Comparison of ENCODE assay signal across 8 cellular contexts in the genomic region with DNA sequence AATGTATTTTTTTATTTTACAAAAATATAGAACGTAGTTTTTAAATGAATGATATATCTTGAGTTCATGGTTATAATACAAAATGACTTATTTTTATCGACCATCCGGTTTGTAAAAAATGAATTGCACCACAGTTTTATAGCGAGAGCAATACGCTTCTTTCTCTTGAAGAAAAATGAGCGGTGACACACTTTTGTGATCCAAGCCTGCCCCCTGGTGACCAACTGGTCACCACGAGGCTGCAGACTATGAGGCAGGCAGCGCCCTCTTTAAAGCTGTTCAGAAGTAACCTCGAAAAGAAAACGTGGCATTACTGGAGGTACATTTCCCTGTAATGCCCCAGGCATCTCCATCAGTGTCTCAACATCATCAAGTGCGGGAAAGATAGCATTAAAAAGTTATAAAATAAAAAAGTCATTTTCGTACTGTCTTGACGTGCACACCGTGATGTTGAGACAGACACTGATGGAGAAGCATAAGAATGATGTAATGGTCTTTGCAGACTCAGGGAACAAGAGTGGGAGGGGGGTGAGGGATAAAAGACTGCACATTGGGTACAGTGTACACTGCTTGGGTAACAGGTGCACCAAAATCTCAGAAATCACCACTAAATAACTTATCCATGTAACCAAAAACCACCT.
DNase-seq lines count a peak whose midpoint lies in the region; ATAC-seq, FAIRE-seq and TF ChIP-seq lines count a peak whose summit lies in the region.

No MANE protein-coding gene starts in this region.

- no peaks in the 10 kb centered on the region for H3K36me3 ChIP-seq in DND-41 (ENCODE audit: insufficient read depth, low read length)
- no peaks in the 10 kb centered on the region for H3K36me3 ChIP-seq in mesendoderm (ENCODE audit: control insufficient read depth, insufficient read depth, low read length)

- POLR2A ChIA-PET in activated CD8-positive, alpha-beta T cell treated with anti-CD3 and anti-CD28 coated beads for 36 hours (lab: Charles Lee), result no interaction called here

- TF ChIP-seq CTCF in DND-41 (IDR thresholded peaks at IDR 0.05; ENCODE audit: borderline replicate concordance, extremely low read depth, low read length, poor library complexity, severe bottlenecking), result peak; percentile 87
- TF ChIP-seq CTCF in activated CD8-positive, alpha-beta T cell treated with anti-CD3 and anti-CD28 coated beads for 36 hours (IDR thresholded peaks at IDR 0.05), result peak; percentile 75

- no peaks in the 10 kb centered on the region for H3K9me3 ChIP-seq in DND-41 (ENCODE audit: insufficient read depth, low read length, severe bottlenecking)

- WGBS in mesendoderm (ENCODE audit: extremely low coverage, insufficient coverage, low lambda C conversion rate), result no CpG with 5 or more reads among the region's 14 CpGs

- H2AFZ ChIP-seq in DND-41 (ENCODE audit: low read depth, low read length), result peak overlapping the region; percentile 2; the same call in 1 of the 2 replicates

- no peak overlapping the region for H3K27ac Mint-ChIP-seq in activated CD8-positive, alpha-beta T cell treated with anti-CD3 and anti-CD28 coated beads for 36 hours

- H4K8ac ChIP-seq in mesendoderm (ENCODE audit: low read depth, low read length), result no peak overlapping the region

- no peaks in the 10 kb centered on the region for H3K79me1 ChIP-seq in mesendoderm (ENCODE audit: low read length)

- H4K20me1 ChIP-seq in DND-41 (ENCODE audit: insufficient read depth, low read length), result no peaks in the 10 kb centered on the region

- no peak overlapping the region for H2BK5ac ChIP-seq in mesendoderm (ENCODE audit: low read length)

- no peak overlapping the region for H3K4ac ChIP-seq in mesendoderm (ENCODE audit: low read depth, low read length)

- H3K27me3 ChIP-seq in DND-41 (ENCODE audit: insufficient read depth, low read length, poor library complexity) (no peaks in the 10 kb centered on the region), mesendoderm (ENCODE audit: insufficient read depth, low read length, poor library complexity) (no peaks in the 10 kb centered on the region)

- no peak overlapping the region for H3K4me3 Mint-ChIP-seq in activated CD8-positive, alpha-beta T cell treated with anti-CD3 and anti-CD28 coated beads for 36 hours

- H3K56ac ChIP-seq in mesendoderm (ENCODE audit: low read length), result no peak overlapping the region

- no peaks in the 10 kb centered on the region for H3K4me1 Mint-ChIP-seq in activated CD8-positive, alpha-beta T cell treated with anti-CD3 and anti-CD28 coated beads for 36 hours (ENCODE audit: low read depth)

- H3K9me3 Mint-ChIP-seq in activated CD8-positive, alpha-beta T cell treated with anti-CD3 and anti-CD28 coated beads for 36 hours, result no peaks in the 10 kb centered on the region

- no peak overlapping the region for H2BK120ac ChIP-seq in mesendoderm (ENCODE audit: low read depth, low read length)

- ATAC-seq in DND-41 (ENCODE audit: insufficient read depth, low read depth) (peak; percentile 93), HG03354 (IDR thresholded peaks at IDR 0.05; ENCODE audit: poor library complexity, severe bottlenecking, unreplicated experiment) (peak; percentile 62), GM21423 (IDR thresholded peaks at IDR 0.05; ENCODE audit: unreplicated experiment) (no peak)
- peak; percentile 70 for ATAC-seq in activated CD8-positive, alpha-beta T cell treated with anti-CD3 and anti-CD28 coated beads for 36 hours

- no peak overlapping the region for H4K5ac ChIP-seq in mesendoderm (ENCODE audit: low read length)

- H3K4me3 ChIP-seq in DND-41 (ENCODE audit: low read depth in 1 of 2, low read length in 2 of 2) (peak overlapping the region in 1 of 2 experiments; percentile 11; a peak in 1 of 4 replicates), mesendoderm (ENCODE audit: low read length) (no peak overlapping the region)

- no peaks in the 10 kb centered on the region for H3K36me3 Mint-ChIP-seq in activated CD8-positive, alpha-beta T cell treated with anti-CD3 and anti-CD28 coated beads for 36 hours (ENCODE audit: low read depth)

- CTCF ChIA-PET in activated CD8-positive, alpha-beta T cell treated with anti-CD3 and anti-CD28 coated beads for 36 hours (lab: Charles Lee), result interaction anchor here (0.8 to 1.8 kb wide), 9 partner anchors 11 to 1045 kb away, joined by 3 to 9 read pairs (median 3); a partner anchor contains a TSS

- H3K4me2 ChIP-seq in DND-41 (ENCODE audit: insufficient read depth, low read length) (peak overlapping the region; percentile 45), mesendoderm (ENCODE audit: low read length) (no peak overlapping the region)

- H3K4me1 ChIP-seq in DND-41 (ENCODE audit: insufficient read depth, low read length) (peaks cover 7% of the 10 kb centered on the region; the same call in 1 of the 2 replicates), mesendoderm (ENCODE audit: control insufficient read depth, low read depth, low read length) (no peaks in the 10 kb centered on the region)

- H3K23ac ChIP-seq in mesendoderm (ENCODE audit: low read length), result no peak overlapping the region

- no peak overlapping the region for H3K27ac ChIP-seq in DND-41 (ENCODE audit: low read length)
- H3K27ac ChIP-seq in mesendoderm (ENCODE audit: low read depth, low read length), result no peak overlapping the region

- H3K9ac ChIP-seq in DND-41 (ENCODE audit: low read depth, low read length) (no peak overlapping the region), mesendoderm (ENCODE audit: low read length) (no peak overlapping the region)

- no peak overlapping the region for H3K18ac ChIP-seq in mesendoderm (ENCODE audit: low read length)

- H2BK15ac ChIP-seq in mesendoderm (replicated peaks; ENCODE audit: low read depth), result no peak overlapping the region

- intact Hi-C loops in activated CD8-positive, alpha-beta T cell treated with anti-CD3 and anti-CD28 coated beads for 36 hours (cut with micrococcal nuclease), result loop anchor here (1.0 kb wide), 1 partner anchor 852 kb away; no protein-coding TSS in a partner anchor

- H3K79me2 ChIP-seq in DND-41 (ENCODE audit: insufficient read depth, low read length) (no peaks in the 10 kb centered on the region), mesendoderm (ENCODE audit: control insufficient read depth, insufficient read depth, low read length) (no peaks in the 10 kb centered on the region)

- FAIRE-seq in endometrium (lab: Jason Lieb, UNC), result peak; percentile 97

- no peak overlapping the region for H2AK5ac ChIP-seq in mesendoderm (ENCODE audit: low read length)

- no peaks in the 10 kb centered on the region for H3K27me3 Mint-ChIP-seq in activated CD8-positive, alpha-beta T cell treated with anti-CD3 and anti-CD28 coated beads for 36 hours

- DNase-seq in DND-41 (peak; percentile 77), NCI-H748 treated with DMSO at 0.1 percent for 48 hours (lab: John Stamatoyannopoulos, UW) (peak; percentile 1), mesendoderm (peak; percentile 83)
- peak; percentile 80 for DNase-seq in activated CD8-positive, alpha-beta T cell treated with anti-CD3 and anti-CD28 coated beads for 36 hours
- peak; percentile 24 to 32 for DNase-seq in stimulated activated CD8-positive, alpha-beta memory T cell treated with anti-CD3 and anti-CD28 coated beads, Interleukin-2, amount 100 ng/mL, for 48 hours (ENCODE audit: low read depth in 2 of 2)

Comparison
In these comparisons a context has a peak if more than half of its experiments do, and no peak if none do; other contexts are left out.
1. DNase-seq: peak in every context shown above with its lines; median percentile 83 in mesendoderm; 80 in activated CD8-positive, alpha-beta T cell treated with anti-CD3 and anti-CD28 coated beads for 36 hours; 77 in DND-41; 28 in stimulated activated CD8-positive, alpha-beta memory T cell treated with anti-CD3 and anti-CD28 coated beads, Interleukin-2, amount 100 ng/mL, for 48 hours; 1 in NCI-H748 treated with DMSO at 0.1 percent for 48 hours.